Comparison of ENCODE assay signal across 13 cellular contexts in the genomic region with DNA sequence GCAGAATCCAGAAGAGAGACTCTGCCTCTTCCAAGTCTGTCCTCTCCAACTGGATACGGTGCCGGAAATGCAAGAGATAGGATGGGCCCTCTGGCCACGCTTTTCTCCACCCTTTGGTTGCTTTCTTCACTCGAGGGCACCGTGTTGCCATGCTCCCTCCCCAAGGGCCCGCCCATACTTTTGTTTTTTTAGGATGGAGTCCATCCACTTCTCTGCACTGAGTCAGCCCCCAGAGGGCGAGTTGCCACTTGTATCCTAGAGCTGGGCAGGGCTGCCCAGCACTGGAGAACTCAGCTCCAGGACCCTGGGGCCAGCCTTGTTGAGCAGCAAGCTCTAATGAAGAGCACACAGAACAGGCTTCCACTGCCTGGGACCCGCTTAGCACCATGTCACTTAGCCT. TPM values are rescaled to one million over a fixed set of nuclear protein-coding genes. Genes with fewer than 3 reads are reported as not detected.
DNase-seq lines count a peak whose midpoint lies in the region; ATAC-seq, FAIRE-seq and TF ChIP-seq lines count a peak whose summit lies in the region.
"Had no signal": no experiment of that assay in that cellular context is flagged by ENCODE, and none has a peak within 500 bp of the region (broad histone marks: within the 10 kb centered on the region; RNA-seq: fewer than 3 reads in every experiment).

No MANE protein-coding gene starts in this region.

- H3K27me3 Mint-ChIP-seq in HFFc6 (ENCODE audit: insufficient read depth) (no peaks in the 10 kb centered on the region), naive B cell (no peaks in the 10 kb centered on the region)

- no peak overlapping the region for H3K4me3 ChIP-seq in ACC112 (ENCODE audit: low read depth, low read length)
- no peak overlapping the region for H3K4me3 ChIP-seq in bronchial epithelial cell (ENCODE audit: low read depth, low read length)

- H3K9me3 Mint-ChIP-seq in HFFc6, result no peaks in the 10 kb centered on the region
- no peaks in the 10 kb centered on the region for H3K9me3 Mint-ChIP-seq in naive B cell
- H3K9me3 Mint-ChIP-seq: immature natural killer cell, nephron progenitor cell had no signal

- TF ChIP-seq CTCF in HFFc6 (IDR thresholded peaks at IDR 0.05) (no peak), bronchial epithelial cell (IDR thresholded peaks at IDR 0.05; ENCODE audit: insufficient read depth, low read length, severe bottlenecking) (no peak)

- H3K4me1 Mint-ChIP-seq in HFFc6 (ENCODE audit: low read depth), result peaks cover 19% of the 10 kb centered on the region
- H3K4me1 Mint-ChIP-seq in naive B cell, result peaks cover 13 to 33% (median 26%) of the 10 kb centered on the region in 3 donors
- H3K4me1 Mint-ChIP-seq: immature natural killer cell, nephron progenitor cell had no signal

- H3K36me3 Mint-ChIP-seq in HFFc6 (ENCODE audit: low read depth) (peaks cover 41% of the 10 kb centered on the region), naive B cell (peaks cover 14 to 20% of the 10 kb centered on the region in 2 donors)

- FAIRE-seq in bronchial epithelial cell (lab: Jason Lieb, UNC), result no peak

- H3K27ac ChIP-seq in ACC112 (ENCODE audit: low read depth, low read length), result peak overlapping the region; percentile 33; the same call in 1 of the 2 replicates

- H3K27me3 ChIP-seq in ACC112 (ENCODE audit: insufficient read depth, low read length) (no peaks in the 10 kb centered on the region), bronchial epithelial cell (ENCODE audit: control insufficient read depth, insufficient read depth, low read length) (no peaks in the 10 kb centered on the region)

- H3K36me3 ChIP-seq in ACC112 (ENCODE audit: insufficient read depth, low read length), result peaks cover 57% of the 10 kb centered on the region
- H3K36me3 ChIP-seq in bronchial epithelial cell (ENCODE audit: control insufficient read depth, insufficient read depth, low read length), result peaks cover 35% of the 10 kb centered on the region

- H3K4me3 Mint-ChIP-seq in HFFc6 (no peak overlapping the region), naive B cell (peak overlapping the region in 1 of 8 donors; percentile 30)
- H3K4me3 Mint-ChIP-seq: immature natural killer cell, nephron progenitor cell had no signal

- H3K79me2 ChIP-seq in ACC112 (ENCODE audit: control insufficient read depth, insufficient read depth, low read length, unreplicated experiment), result peaks cover 5% of the 10 kb centered on the region

- H2AFZ ChIP-seq in ACC112 (ENCODE audit: low read length, unreplicated experiment), result no peak overlapping the region

- H3K4me1 ChIP-seq in ACC112 (ENCODE audit: control insufficient read depth, insufficient read depth, low read length, unreplicated experiment), result peaks cover 26% of the 10 kb centered on the region

- DNase-seq in HFFc6 (peak; percentile 20), bronchial epithelial cell (ENCODE audit: low read depth) (peak; percentile 93), naive B cell (no peak), amygdala (lab: John Stamatoyannopoulos, UW) (no peak), NK-92 (lab: John Stamatoyannopoulos, UW; ENCODE audit: unreplicated experiment) (no peak), NCI-H128 (lab: John Stamatoyannopoulos, UW; ENCODE audit: unreplicated experiment) (no peak)
- DNase-seq in activated CD8-positive, alpha-beta memory T cell treated with anti-CD3 and anti-CD28 coated beads, Interleukin-2, amount 50 U/mL, for 48 hours, result no peak
- DNase-seq: C1 segment of cervical spinal cord; immature natural killer cell; NCI-H1417 treated with DMSO at 0.1 percent for 48 hours; nephron progenitor cell; stimulated activated CD4-positive, alpha-beta T cell treated with anti-CD3 and anti-CD28 coated beads, Interleukin-15, amount 100 ng/mL, for 24 hours had no signal

- ATAC-seq in naive B cell (ENCODE audit: low read depth in 2 of 2), result no peak

- H3K27ac Mint-ChIP-seq in HFFc6 (peak overlapping the region; percentile 54), naive B cell (peak overlapping the region in 5 of 6 donors; percentile 36 to 74 (median 60))
- H3K27ac Mint-ChIP-seq: immature natural killer cell had no signal

RNA-seq across cellular contexts. Expression of gene IFNGR2, which starts 25.5 kb away (rescaled TPM):
- 10 to 100 TPM; 51.2 to 68.6 (median 64.2) TPM for total RNA-seq in HFFc6 (2021; fragmentation: NEBNext Ultra II Directional; extraction: Animal tissue kit (Norgen Biotek cat#: 25700))
- 42.4 and 56.8 TPM in 2 replicates for total RNA-seq in bronchial epithelial cell
- 100 to 1,000 TPM; 120 to 177 (median 144) TPM for polyA plus RNA-seq in naive B cell (ENCODE audit: low read depth in 6 of 6)

RNA-seq across cellular contexts. Expression of gene TMEM50B, which starts 51.1 kb away (rescaled TPM):
- total RNA-seq in HFFc6 (2021; fragmentation: NEBNext Ultra II Directional; extraction: Animal tissue kit (Norgen Biotek cat#: 25700)), result 10 to 100 TPM; 22.9 to 30.3 (median 24.5) TPM
- total RNA-seq in bronchial epithelial cell, result 16.9 and 31.6 TPM in 2 replicates
- polyA plus RNA-seq in naive B cell (ENCODE audit: low read depth in 6 of 6), result 10 to 100 TPM; 35.5 to 46.2 (median 40.6) TPM

Comparison
In these comparisons a context has a peak if more than half of its experiments do, and no peak if none do; other contexts are left out.
1. DNase-seq: peak in HFFc6 (single experiment) and bronchial epithelial cell (single experiment); none in naive B cell (single experiment), amygdala (0 of 56), activated CD8-positive, alpha-beta memory T cell treated with anti-CD3 and anti-CD28 coated beads, Interleukin-2, amount 50 U/mL, for 48 hours (single experiment), NK-92 (single experiment) and NCI-H128 (single experiment).